17 cellular contexts compared by ENCODE assay signal in the genomic region with DNA sequence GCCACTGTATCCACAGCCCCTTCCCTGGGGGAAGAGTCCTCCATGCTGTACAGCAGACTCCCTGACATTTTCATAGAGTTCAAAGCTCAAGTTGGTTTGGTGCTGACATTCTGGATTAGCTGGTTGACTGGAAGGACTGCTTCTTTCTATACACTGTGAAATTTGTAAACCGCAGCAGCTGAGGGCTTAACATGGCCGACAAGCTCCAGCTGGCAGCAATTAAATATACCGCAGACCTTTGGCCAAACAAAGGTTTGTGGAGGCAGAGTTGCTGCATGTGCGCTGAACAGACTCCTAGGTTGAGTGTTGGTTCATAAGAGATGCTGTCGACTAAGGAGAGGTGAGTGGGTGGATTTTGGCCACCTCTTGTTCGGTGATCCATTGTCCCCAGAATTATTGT.
DNase-seq lines count a peak whose midpoint lies in the region; ATAC-seq and TF ChIP-seq lines count a peak whose summit lies in the region.
"Had no signal": no experiment of that assay in that cellular context is flagged by ENCODE, and none has a peak within 500 bp of the region (broad histone marks: within the 10 kb centered on the region; RNA-seq: fewer than 3 reads in every experiment).

No MANE protein-coding gene starts in this region.

- no peak for TF ChIP-seq CTCF in type B pancreatic cell (conservative IDR thresholded peaks at IDR 0.05)

- DNase-seq in NCI-H748 (lab: John Stamatoyannopoulos, UW; ENCODE audit: unreplicated experiment) = peak; percentile 44
- no peak for DNase-seq in NCI-H748 treated with DMSO at 0.1 percent for 48 hours (lab: John Stamatoyannopoulos, UW)
- DNase-seq in adipocyte (ENCODE audit: low read depth) = peak; percentile 76
- DNase-seq in iris pigment epithelial cell (ENCODE audit: low read depth) = peak; percentile 43
- no peak for DNase-seq in type B pancreatic cell (ENCODE audit: extremely low spot score, unreplicated experiment)
- DNase-seq: H7, Kasumi-1, MM.1S, NCI-H1092 treated with DMSO at 0.1 percent for 48 hours, NCI-H187, NCI-H2171, Right ventricle myocardium superior, SK-N-SH had no signal

- no peak overlapping the region for H3K4me3 ChIP-seq in adipocyte (ENCODE audit: low read length)

- no peaks in the 10 kb centered on the region for H3K9me3 ChIP-seq in adipocyte (ENCODE audit: control insufficient read depth, low read length)
- H3K9me3 ChIP-seq: SK-N-SH had no signal

- H3K4me1 ChIP-seq in adipocyte (ENCODE audit: control insufficient read depth, insufficient read depth, low read length) = peaks cover 7% of the 10 kb centered on the region

- H3K27me3 ChIP-seq in adipocyte (replicated peaks; ENCODE audit: control insufficient read depth, insufficient read depth, low read length) = no peaks in the 10 kb centered on the region

- H3K9me3 Mint-ChIP-seq in type B pancreatic cell = peaks cover 17% of the 10 kb centered on the region
- H3K9me3 Mint-ChIP-seq: IgD-negative memory B cell had no signal

- H3K4me1 Mint-ChIP-seq in type B pancreatic cell (ENCODE audit: unreplicated experiment) = peaks cover 53% of the 10 kb centered on the region

- peak overlapping the region; percentile 78 for H3K27ac Mint-ChIP-seq in type B pancreatic cell
- H3K27ac Mint-ChIP-seq: IgD-negative memory B cell had no signal

- no peaks in the 10 kb centered on the region for H3K36me3 ChIP-seq in adipocyte (ENCODE audit: control insufficient read depth, insufficient read depth, low read length, severe bottlenecking)

- H3K27me3 Mint-ChIP-seq in type B pancreatic cell = no peaks in the 10 kb centered on the region
- H3K27me3 Mint-ChIP-seq: IgD-negative memory B cell had no signal

- H3K4me3 Mint-ChIP-seq in type B pancreatic cell = no peak overlapping the region
- H3K4me3 Mint-ChIP-seq: IgD-negative memory B cell had no signal

- peaks cover 48% of the 10 kb centered on the region for H3K36me3 Mint-ChIP-seq in type B pancreatic cell

- ATAC-seq in GM21619 (IDR thresholded peaks at IDR 0.05; ENCODE audit: unreplicated experiment) = no peak
- no peak for ATAC-seq in HG02763 (IDR thresholded peaks at IDR 0.05; ENCODE audit: unreplicated experiment)
- no peak for ATAC-seq in HG02642 (IDR thresholded peaks at IDR 0.05; ENCODE audit: poor library complexity, unreplicated experiment)

- no peak overlapping the region for H3K9ac ChIP-seq in adipocyte (ENCODE audit: low read length)
- H3K9ac ChIP-seq: SK-N-SH had no signal

Comparison
In these comparisons a context has a peak if more than half of its experiments do, and no peak if none do; other contexts are left out.
1. DNase-seq: peak in NCI-H748 (single experiment), adipocyte (single experiment) and iris pigment epithelial cell (single experiment); none in NCI-H748 treated with DMSO at 0.1 percent for 48 hours (single experiment) and type B pancreatic cell (single experiment).